2 cellular contexts compared by ENCODE assay signal in genomic region chr2:170582313-170582712, GRCh38.
TF ChIP-seq lines count a peak whose summit lies in the region.

No MANE protein-coding gene starts in this region.

TF ChIP-seq in GM23338, 12 proteins besides CTCF, POLR2A, EP300 and RAD21:
- no peak for TF ChIP-seq EZH2phosphoT487 (IDR thresholded peaks at IDR 0.05; ENCODE audit: unreplicated experiment)
- no peak for TF ChIP-seq NANOG (IDR thresholded peaks at IDR 0.05; ENCODE audit: borderline replicate concordance)
- no peak for TF ChIP-seq STAT1 (IDR thresholded peaks at IDR 0.05; ENCODE audit: unreplicated experiment)
- no peak for TF ChIP-seq JUNB (IDR thresholded peaks at IDR 0.05; ENCODE audit: unreplicated experiment)
- no peak for TF ChIP-seq ETS1 (IDR thresholded peaks at IDR 0.05)
- no peak for TF ChIP-seq EZH2 (IDR thresholded peaks at IDR 0.05; ENCODE audit: low read depth, unreplicated experiment)
- TF ChIP-seq ZNF462 (CRISPR knock-in tag; IDR thresholded peaks at IDR 0.05): no peak
- TF ChIP-seq REST (IDR thresholded peaks at IDR 0.05; ENCODE audit: unreplicated experiment): no peak

TF ChIP-seq in H1, 55 proteins besides CTCF, POLR2A, EP300 and RAD21:
- TF ChIP-seq GABPA (IDR thresholded peaks at IDR 0.05; ENCODE audit: borderline replicate concordance, insufficient read depth, low read length) (no peak), MAFK (IDR thresholded peaks at IDR 0.05; ENCODE audit: low read depth, low read length) (no peak), YY1 (IDR thresholded peaks at IDR 0.05; ENCODE audit: low read depth, low read length) (peak; percentile 84)
TF ChIP-seq in H1: peak in this region for 1.
